ENCODE assay signal across 8 cellular contexts in the genomic region with DNA sequence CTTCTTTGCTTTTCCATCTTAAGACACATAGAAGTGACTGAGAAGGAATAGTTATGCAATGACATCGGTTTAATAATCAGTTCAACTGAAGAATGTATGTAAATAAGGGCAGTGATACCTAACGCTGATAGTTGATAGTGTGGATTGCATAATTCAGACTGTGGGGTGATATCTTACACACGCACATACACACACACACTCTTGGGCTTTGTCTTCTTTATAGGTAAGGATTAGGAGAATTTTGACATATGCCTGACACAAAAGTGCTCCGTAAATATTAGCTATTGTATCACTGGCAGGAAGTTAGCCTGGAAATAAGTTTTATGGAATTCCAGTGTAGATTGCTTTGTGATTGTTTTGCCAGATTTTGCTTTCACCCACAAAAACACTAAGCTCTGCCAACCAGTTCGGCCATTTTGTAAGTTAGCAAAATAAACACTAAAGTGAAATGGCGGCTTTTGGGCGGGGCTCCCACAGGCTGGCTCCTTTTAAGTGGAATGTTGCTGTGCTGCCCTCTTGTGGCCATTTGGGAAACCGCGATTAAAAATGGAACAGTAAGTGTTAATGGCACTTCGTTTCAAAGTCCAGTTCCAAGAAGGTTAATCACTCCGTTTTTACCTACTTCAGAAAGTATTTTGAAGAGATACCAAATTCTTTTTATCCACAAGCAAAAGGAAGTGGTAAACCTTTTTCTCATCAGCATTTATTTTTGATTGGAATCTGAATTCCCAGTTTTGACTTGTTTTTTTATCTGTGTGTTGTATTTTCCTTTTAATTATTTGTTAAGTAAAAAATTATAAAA. TPM values are rescaled to one million over a fixed set of nuclear protein-coding genes. Genes with fewer than 3 reads are reported as not detected.
A peak's percentile ranks its signal among the peaks of the same experiment; 100 is the strongest.
DNase-seq lines count a peak whose midpoint lies in the region; ATAC-seq lines count a peak whose summit lies in the region.

No MANE protein-coding gene starts in this region.

- peaks cover 3% of the 10 kb centered on the region for H3K9me3 Mint-ChIP-seq in activated CD4-positive, alpha-beta T cell treated with anti-CD3 and anti-CD28 coated beads, Interleukin-2, amount 10 ng/mL, durations not matched to agents 7 days and 5 days
- no peaks in the 10 kb centered on the region for H3K9me3 Mint-ChIP-seq in dendritic cell treated with granulocyte-macrophage colony-stimulating factor and Interleukin-4, amounts not matched to agents 40 ng/mL and 50 ng/mL, for 4 days

- H3K9me3 ChIP-seq in ES-I3 (ENCODE audit: control insufficient read depth, insufficient read depth, low read length): no peaks in the 10 kb centered on the region

- H3K9ac ChIP-seq in ES-I3 (ENCODE audit: low read depth, low read length): peak overlapping the region; percentile 22

- peak overlapping the region; percentile 86 for H3K27ac Mint-ChIP-seq in activated CD4-positive, alpha-beta T cell treated with anti-CD3 and anti-CD28 coated beads, Interleukin-2, amount 10 ng/mL, durations not matched to agents 7 days and 5 days
- peak overlapping the region; percentile 85 for H3K27ac Mint-ChIP-seq in dendritic cell treated with granulocyte-macrophage colony-stimulating factor and Interleukin-4, amounts not matched to agents 40 ng/mL and 50 ng/mL, for 4 days

- H3K4me1 ChIP-seq in ES-I3 (ENCODE audit: insufficient read depth, low read length): peaks cover 46% of the 10 kb centered on the region

- no peaks in the 10 kb centered on the region for H3K27me3 Mint-ChIP-seq in activated CD4-positive, alpha-beta T cell treated with anti-CD3 and anti-CD28 coated beads, Interleukin-2, amount 10 ng/mL, durations not matched to agents 7 days and 5 days
- H3K27me3 Mint-ChIP-seq in dendritic cell treated with granulocyte-macrophage colony-stimulating factor and Interleukin-4, amounts not matched to agents 40 ng/mL and 50 ng/mL, for 4 days: no peaks in the 10 kb centered on the region

- ATAC-seq in HG03442 (IDR thresholded peaks at IDR 0.05; ENCODE audit: unreplicated experiment) (peak; percentile 41), left lobe of liver (peak; percentile 88), HG03196 (IDR thresholded peaks at IDR 0.05; ENCODE audit: unreplicated experiment) (no peak)

- H3K4me1 Mint-ChIP-seq in activated CD4-positive, alpha-beta T cell treated with anti-CD3 and anti-CD28 coated beads, Interleukin-2, amount 10 ng/mL, durations not matched to agents 7 days and 5 days: peaks cover 87% of the 10 kb centered on the region
- peaks cover 80% of the 10 kb centered on the region for H3K4me1 Mint-ChIP-seq in dendritic cell treated with granulocyte-macrophage colony-stimulating factor and Interleukin-4, amounts not matched to agents 40 ng/mL and 50 ng/mL, for 4 days (ENCODE audit: low read depth)

- no peaks in the 10 kb centered on the region for H3K36me3 ChIP-seq in ES-I3 (ENCODE audit: insufficient read depth, low read length)

- peak; percentile 81 for DNase-seq in NCI-H526 treated with DMSO at 0.1 percent for 48 hours (lab: John Stamatoyannopoulos, UW)
- peak; percentile 96 for DNase-seq in activated CD4-positive, alpha-beta T cell treated with anti-CD3 and anti-CD28 coated beads, Interleukin-2, amount 10 ng/mL, durations not matched to agents 7 days and 5 days
- peak; percentile 94 for DNase-seq in left lobe of liver (ENCODE audit: low spot score)
- DNase-seq in stimulated activated CD4-positive, alpha-beta T cell treated with anti-CD3 and anti-CD28 coated beads, Interleukin-2, amount 100 ng/mL, for 24 hours: peak; percentile 95

- CTCF ChIA-PET in activated CD4-positive, alpha-beta T cell treated with anti-CD3 and anti-CD28 coated beads, Interleukin-2, amount 10 ng/mL, durations not matched to agents 7 days and 5 days (lab: Charles Lee): interaction anchor here (0.6 to 13.9 kb wide), 15 partner anchors 8 to 120 kb away, joined by 3 to 246 read pairs (median 4); a partner anchor contains a TSS

- intact Hi-C loops in dendritic cell treated with granulocyte-macrophage colony-stimulating factor and Interleukin-4, amounts not matched to agents 40 ng/mL and 50 ng/mL, for 4 days (cut with micrococcal nuclease): loop anchor here (1.0 kb wide), 1 partner anchor 121 kb away; no protein-coding TSS in a partner anchor

- H3K36me3 Mint-ChIP-seq in activated CD4-positive, alpha-beta T cell treated with anti-CD3 and anti-CD28 coated beads, Interleukin-2, amount 10 ng/mL, durations not matched to agents 7 days and 5 days (ENCODE audit: low read depth): peaks cover 67% of the 10 kb centered on the region
- H3K36me3 Mint-ChIP-seq in dendritic cell treated with granulocyte-macrophage colony-stimulating factor and Interleukin-4, amounts not matched to agents 40 ng/mL and 50 ng/mL, for 4 days (ENCODE audit: low read depth): peaks cover 79% of the 10 kb centered on the region

- peak overlapping the region; percentile 15 for H3K4me3 Mint-ChIP-seq in activated CD4-positive, alpha-beta T cell treated with anti-CD3 and anti-CD28 coated beads, Interleukin-2, amount 10 ng/mL, durations not matched to agents 7 days and 5 days
- H3K4me3 Mint-ChIP-seq in dendritic cell treated with granulocyte-macrophage colony-stimulating factor and Interleukin-4, amounts not matched to agents 40 ng/mL and 50 ng/mL, for 4 days: no peak overlapping the region

- POLR2A ChIA-PET in activated CD4-positive, alpha-beta T cell treated with anti-CD3 and anti-CD28 coated beads, Interleukin-2, amount 10 ng/mL, durations not matched to agents 7 days and 5 days (lab: Charles Lee): interaction anchor here (1.0 to 1.2 kb wide), 2 partner anchors 35 to 85 kb away, joined by 3 to 4 read pairs; no protein-coding TSS in a partner anchor

RNA-seq across cellular contexts. Expression of a gene that starts 17.7 kb away (rescaled TPM):
- total RNA-seq in activated CD4-positive, alpha-beta T cell treated with anti-CD3 and anti-CD28 coated beads, Interleukin-2, amount 10 ng/mL, durations not matched to agents 7 days and 5 days: 100 to 1,000 TPM; 129 to 148 TPM
- total RNA-seq in left lobe of liver: 53.1 TPM
